In genomic region chr6:37110455-37111155, GRCh38 we compare ENCODE assay signal across 1 cellular context.
TF ChIP-seq lines count a peak whose summit lies in the region.

No MANE protein-coding gene starts in this region.

TF ChIP-seq in HepG2, 621 proteins besides CTCF, POLR2A, EP300 and RAD21 (continued from another document and continues in another):
- TF ChIP-seq HNF1B (CRISPR knock-in tag; IDR thresholded peaks at IDR 0.05) (no peak), HES4 (CRISPR knock-in tag; IDR thresholded peaks at IDR 0.05; ENCODE audit: borderline replicate concordance) (no peak), EZH2 (conservative IDR thresholded peaks at IDR 0.05; ENCODE audit: low read depth, low read length) (no peak), KDM1A (CRISPR knock-in tag; IDR thresholded peaks at IDR 0.05) (0 out of 2 replicates have a peak, but pooled peaks have one; percentile 49), ZNF335 (CRISPR knock-in tag; IDR thresholded peaks at IDR 0.05) (0 out of 2 replicates have a peak, but pooled peaks have one; percentile 6), IKZF1 (IDR thresholded peaks at IDR 0.05) (no peak), PREB (CRISPR knock-in tag; IDR thresholded peaks at IDR 0.05) (no peak), AKNA (CRISPR knock-in tag; IDR thresholded peaks at IDR 0.05; ENCODE audit: borderline replicate concordance) (no peak), HMGXB4 (CRISPR knock-in tag; IDR thresholded peaks at IDR 0.05; ENCODE audit: borderline replicate concordance in 1 of 2, low read depth in 1 of 2) (peak in 1 of 2 experiments; percentile 24; a peak in 1 of 4 replicates), HNRNPK (IDR thresholded peaks at IDR 0.05; ENCODE audit: low read depth, low read length, poor library complexity, severe bottlenecking) (no peak), ZSCAN31 (CRISPR knock-in tag; IDR thresholded peaks at IDR 0.05; ENCODE audit: low read depth) (peak; percentile 52; the same call in 1 of the 2 replicates), ZMAT5 (CRISPR knock-in tag; IDR thresholded peaks at IDR 0.05; ENCODE audit: borderline replicate concordance, low read depth) (no peak), IKZF5 (CRISPR knock-in tag; IDR thresholded peaks at IDR 0.05) (peak; percentile 84), ZSCAN30 (CRISPR knock-in tag; IDR thresholded peaks at IDR 0.05) (no peak), GMEB1 (CRISPR knock-in tag; IDR thresholded peaks at IDR 0.05; ENCODE audit: borderline replicate concordance) (no peak), E2F5 (CRISPR knock-in tag; conservative IDR thresholded peaks at IDR 0.05) (no peak), MIER3 (CRISPR knock-in tag; IDR thresholded peaks at IDR 0.05; ENCODE audit: borderline replicate concordance) (peak; percentile 99; the same call in 1 of the 2 replicates), ZNF775 (CRISPR knock-in tag; IDR thresholded peaks at IDR 0.05; ENCODE audit: borderline replicate concordance) (0 out of 2 replicates have a peak, but pooled peaks have one; percentile 75), SIN3A (IDR thresholded peaks at IDR 0.05; ENCODE audit: borderline replicate concordance, low read depth, low read length) (0 out of 2 replicates have a peak, but pooled peaks have one; percentile 39), ZNF841 (CRISPR knock-in tag; IDR thresholded peaks at IDR 0.05; ENCODE audit: borderline replicate concordance) (no peak), ZNF207 (IDR thresholded peaks at IDR 0.05; ENCODE audit: borderline replicate concordance) (no peak), ZNF883 (CRISPR knock-in tag; IDR thresholded peaks at IDR 0.05; ENCODE audit: not compliant biosample characterization) (no peak), UBTF (CRISPR knock-in tag; IDR thresholded peaks at IDR 0.05) (peak; percentile 69), ZNF747 (CRISPR knock-in tag; IDR thresholded peaks at IDR 0.05; ENCODE audit: borderline replicate concordance) (peak; percentile 69; the same call in 1 of the 2 replicates), FOXO4 (CRISPR knock-in tag; conservative IDR thresholded peaks at IDR 0.05) (no peak), CHD4 (IDR thresholded peaks at IDR 0.05; ENCODE audit: borderline replicate concordance, low read length) (0 out of 2 replicates have a peak, but pooled peaks have one; percentile 23), ZBTB37 (CRISPR knock-in tag; IDR thresholded peaks at IDR 0.05) (no peak), ZC3H13 (CRISPR knock-in tag; IDR thresholded peaks at IDR 0.05) (no peak), SMAD9 (CRISPR knock-in tag; IDR thresholded peaks at IDR 0.05) (no peak), SRSF9 (IDR thresholded peaks at IDR 0.05; ENCODE audit: borderline replicate concordance, insufficient read depth, low read depth, low read length, poor library complexity, severe bottlenecking) (no peak), ZNF441 (CRISPR knock-in tag; IDR thresholded peaks at IDR 0.05; ENCODE audit: borderline replicate concordance) (peak; percentile 32; the same call in 1 of the 2 replicates), HNRNPUL1 (IDR thresholded peaks at IDR 0.05; ENCODE audit: low read depth, low read length) (no peak), KLF6 (CRISPR knock-in tag; IDR thresholded peaks at IDR 0.05) (peak; percentile 75; the same call in 1 of the 2 replicates), DMAP1 (CRISPR knock-in tag; IDR thresholded peaks at IDR 0.05) (no peak; the same call in 1 of the 2 replicates), ZNF619 (CRISPR knock-in tag; IDR thresholded peaks at IDR 0.05) (no peak), TCF7L2 (IDR thresholded peaks at IDR 0.05; ENCODE audit: low read depth, low read length) (no peak), ZNF17 (CRISPR knock-in tag; IDR thresholded peaks at IDR 0.05) (no peak), KLF12 (CRISPR knock-in tag; IDR thresholded peaks at IDR 0.05; ENCODE audit: borderline replicate concordance) (0 out of 2 replicates have a peak, but pooled peaks have one; percentile 28), ZC3H4 (CRISPR knock-in tag; IDR thresholded peaks at IDR 0.05; ENCODE audit: borderline replicate concordance) (no peak), PLRG1 (conservative IDR thresholded peaks at IDR 0.05) (no peak), CREBL2 (CRISPR knock-in tag; IDR thresholded peaks at IDR 0.05; ENCODE audit: borderline replicate concordance) (no peak), POLR2AphosphoS5 (IDR thresholded peaks at IDR 0.05; ENCODE audit: low read depth, low read length) (no peak)
